ENCODE assay signal across 12 cellular contexts in genomic region chr11:75334402-75334891, GRCh38. TPM values are rescaled to one million over a fixed set of nuclear protein-coding genes. Genes with fewer than 3 reads are reported as not detected.
A peak's percentile ranks its signal among the peaks of the same experiment; 100 is the strongest.
DNase-seq lines count a peak whose midpoint lies in the region; ATAC-seq and TF ChIP-seq lines count a peak whose summit lies in the region.
"Had no signal": no experiment of that assay in that cellular context is flagged by ENCODE, and none has a peak within 500 bp of the region (broad histone marks: within the 10 kb centered on the region; RNA-seq: fewer than 3 reads in every experiment).

No MANE protein-coding gene starts in this region.

- WGBS in stomach, 5 donors: 46 to 75% (median 58%) methylated on average over 2 of the region's 2 CpGs

- H3K27ac ChIP-seq in VCaP (peak overlapping the region; percentile 7; the same call in 1 of the 2 replicates), stomach (peak overlapping the region; percentile 30 to 97 (median 97))

- TF ChIP-seq CTCF in VCaP (conservative IDR thresholded peaks at IDR 0.05) (no peak), stomach (IDR thresholded peaks at IDR 0.05) (no peak)

- POLR2A ChIA-PET in activated CD4-positive, alpha-beta T cell treated with anti-CD3 and anti-CD28 coated beads, Interleukin-2, amount 10 ng/mL, durations not matched to agents 7 days and 5 days (lab: Charles Lee): no interaction called here

- intact Hi-C loops in activated CD4-positive, alpha-beta T cell treated with anti-CD3 and anti-CD28 coated beads, Interleukin-2, amount 10 ng/mL, durations not matched to agents 24 days and 14 days (cut with micrococcal nuclease): no loop called here
- intact Hi-C loops in stomach (cut with DNase I; ENCODE audit: low total_unique reads): no loop called here

- ATAC-seq in GM19467 (IDR thresholded peaks at IDR 0.05; ENCODE audit: unreplicated experiment): no peak

- peak overlapping the region; percentile 35 for H3K27ac Mint-ChIP-seq in activated CD4-positive, alpha-beta T cell treated with anti-CD3 and anti-CD28 coated beads, Interleukin-2, amount 10 ng/mL, durations not matched to agents 24 days and 14 days
- H3K27ac Mint-ChIP-seq in activated CD4-positive, alpha-beta T cell treated with anti-CD3 and anti-CD28 coated beads, Interleukin-2, amount 10 ng/mL, durations not matched to agents 7 days and 5 days: no peak overlapping the region
- H3K27ac Mint-ChIP-seq: activated naive CD4-positive, alpha-beta T cell treated with anti-CD3 and anti-CD28 coated beads, Interleukin-2, amount 10 ng/mL, durations not matched to agents 7 days and 5 days had no signal

- no peaks in the 10 kb centered on the region for H3K27me3 ChIP-seq in stomach
- H3K27me3 ChIP-seq: testis had no signal

- H3K4me3 ChIP-seq in stomach: no peak overlapping the region
- H3K4me3 ChIP-seq: testis had no signal

- H3K36me3 Mint-ChIP-seq in activated CD4-positive, alpha-beta T cell treated with anti-CD3 and anti-CD28 coated beads, Interleukin-2, amount 10 ng/mL, durations not matched to agents 24 days and 14 days (ENCODE audit: low read depth): peaks cover 17% of the 10 kb centered on the region
- peaks cover 20% of the 10 kb centered on the region for H3K36me3 Mint-ChIP-seq in activated CD4-positive, alpha-beta T cell treated with anti-CD3 and anti-CD28 coated beads, Interleukin-2, amount 10 ng/mL, durations not matched to agents 7 days and 5 days (ENCODE audit: low read depth)

- H3K9me3 ChIP-seq in stomach: no peaks in the 10 kb centered on the region
- H3K9me3 ChIP-seq: testis had no signal

- no peak overlapping the region for H3K4me3 Mint-ChIP-seq in activated CD4-positive, alpha-beta T cell treated with anti-CD3 and anti-CD28 coated beads, Interleukin-2, amount 10 ng/mL, durations not matched to agents 24 days and 14 days
- H3K4me3 Mint-ChIP-seq in activated CD4-positive, alpha-beta T cell treated with anti-CD3 and anti-CD28 coated beads, Interleukin-2, amount 10 ng/mL, durations not matched to agents 7 days and 5 days: no peak overlapping the region
- H3K4me3 Mint-ChIP-seq: activated naive CD4-positive, alpha-beta T cell treated with anti-CD3 and anti-CD28 coated beads, Interleukin-2, amount 10 ng/mL, durations not matched to agents 7 days and 5 days had no signal

- no peak for DNase-seq in activated CD4-positive, alpha-beta T cell treated with anti-CD3 and anti-CD28 coated beads, Interleukin-2, amount 10 ng/mL, durations not matched to agents 24 days and 14 days
- DNase-seq in activated CD4-positive, alpha-beta T cell treated with anti-CD3 and anti-CD28 coated beads, Interleukin-2, amount 10 ng/mL, durations not matched to agents 7 days and 5 days: no peak
- peak; percentile 81 for DNase-seq in islet precursor cell
- DNase-seq in stomach: no peak
- DNase-seq in GDM1 (lab: John Stamatoyannopoulos, UW): no peak
- no peak for DNase-seq in stimulated activated CD4-positive, alpha-beta T cell treated with anti-CD3 and anti-CD28 coated beads, Interleukin-4, amount 100 ng/mL, for 24 hours
- DNase-seq: activated naive CD4-positive, alpha-beta T cell treated with anti-CD3 and anti-CD28 coated beads, Interleukin-2, amount 10 ng/mL, durations not matched to agents 7 days and 5 days; Calu3; IMR-90; testis had no signal

- TF ChIP-seq POLR2A in stomach (IDR thresholded peaks at IDR 0.05): no peak

- H3K9me3 Mint-ChIP-seq in activated CD4-positive, alpha-beta T cell treated with anti-CD3 and anti-CD28 coated beads, Interleukin-2, amount 10 ng/mL, durations not matched to agents 24 days and 14 days: peaks cover 4% of the 10 kb centered on the region
- peaks cover 7% of the 10 kb centered on the region for H3K9me3 Mint-ChIP-seq in activated CD4-positive, alpha-beta T cell treated with anti-CD3 and anti-CD28 coated beads, Interleukin-2, amount 10 ng/mL, durations not matched to agents 7 days and 5 days
- H3K9me3 Mint-ChIP-seq: activated naive CD4-positive, alpha-beta T cell treated with anti-CD3 and anti-CD28 coated beads, Interleukin-2, amount 10 ng/mL, durations not matched to agents 7 days and 5 days had no signal

- CTCF ChIA-PET in activated CD4-positive, alpha-beta T cell treated with anti-CD3 and anti-CD28 coated beads, Interleukin-2, amount 10 ng/mL, durations not matched to agents 7 days and 5 days (lab: Charles Lee): interaction anchor here (0.7 to 1.4 kb wide), 3 partner anchors 11 to 194 kb away, joined by 3 to 6 read pairs (median 3); no protein-coding TSS in a partner anchor

- TF ChIP-seq EP300 in stomach (IDR thresholded peaks at IDR 0.05): no peak

- peaks cover 56% of the 10 kb centered on the region for H3K4me1 Mint-ChIP-seq in activated CD4-positive, alpha-beta T cell treated with anti-CD3 and anti-CD28 coated beads, Interleukin-2, amount 10 ng/mL, durations not matched to agents 24 days and 14 days
- peaks cover 58% of the 10 kb centered on the region for H3K4me1 Mint-ChIP-seq in activated CD4-positive, alpha-beta T cell treated with anti-CD3 and anti-CD28 coated beads, Interleukin-2, amount 10 ng/mL, durations not matched to agents 7 days and 5 days

- H3K36me3 ChIP-seq in stomach: no peaks in the 10 kb centered on the region

- H3K4me1 ChIP-seq in stomach: peaks cover 87 to 100% (median 94%) of the 10 kb centered on the region in 4 donors

- no peaks in the 10 kb centered on the region for H3K27me3 Mint-ChIP-seq in activated CD4-positive, alpha-beta T cell treated with anti-CD3 and anti-CD28 coated beads, Interleukin-2, amount 10 ng/mL, durations not matched to agents 24 days and 14 days
- no peaks in the 10 kb centered on the region for H3K27me3 Mint-ChIP-seq in activated CD4-positive, alpha-beta T cell treated with anti-CD3 and anti-CD28 coated beads, Interleukin-2, amount 10 ng/mL, durations not matched to agents 7 days and 5 days
- H3K27me3 Mint-ChIP-seq: activated naive CD4-positive, alpha-beta T cell treated with anti-CD3 and anti-CD28 coated beads, Interleukin-2, amount 10 ng/mL, durations not matched to agents 7 days and 5 days had no signal

RNA-seq across cellular contexts. Expression of gene ARRB1, which starts 17.0 kb away (rescaled TPM):
- total RNA-seq in activated CD4-positive, alpha-beta T cell treated with anti-CD3 and anti-CD28 coated beads, Interleukin-2, amount 10 ng/mL, durations not matched to agents 24 days and 14 days: 22.7 and 23.8 TPM in 2 replicates
- 10 to 100 TPM; 24.3 to 29.5 TPM for total RNA-seq in activated CD4-positive, alpha-beta T cell treated with anti-CD3 and anti-CD28 coated beads, Interleukin-2, amount 10 ng/mL, durations not matched to agents 7 days and 5 days
- 100 to 1,000 TPM in 1 of 5 donors, 10 to 100 TPM in 4; 44.3 to 151 (median 76.5) TPM for total RNA-seq in stomach
- 10 to 100 TPM; 18.0 to 41.2 (median 33.2) TPM for polyA plus RNA-seq in stomach
